8 cellular contexts compared by ENCODE assay signal in the genomic region with DNA sequence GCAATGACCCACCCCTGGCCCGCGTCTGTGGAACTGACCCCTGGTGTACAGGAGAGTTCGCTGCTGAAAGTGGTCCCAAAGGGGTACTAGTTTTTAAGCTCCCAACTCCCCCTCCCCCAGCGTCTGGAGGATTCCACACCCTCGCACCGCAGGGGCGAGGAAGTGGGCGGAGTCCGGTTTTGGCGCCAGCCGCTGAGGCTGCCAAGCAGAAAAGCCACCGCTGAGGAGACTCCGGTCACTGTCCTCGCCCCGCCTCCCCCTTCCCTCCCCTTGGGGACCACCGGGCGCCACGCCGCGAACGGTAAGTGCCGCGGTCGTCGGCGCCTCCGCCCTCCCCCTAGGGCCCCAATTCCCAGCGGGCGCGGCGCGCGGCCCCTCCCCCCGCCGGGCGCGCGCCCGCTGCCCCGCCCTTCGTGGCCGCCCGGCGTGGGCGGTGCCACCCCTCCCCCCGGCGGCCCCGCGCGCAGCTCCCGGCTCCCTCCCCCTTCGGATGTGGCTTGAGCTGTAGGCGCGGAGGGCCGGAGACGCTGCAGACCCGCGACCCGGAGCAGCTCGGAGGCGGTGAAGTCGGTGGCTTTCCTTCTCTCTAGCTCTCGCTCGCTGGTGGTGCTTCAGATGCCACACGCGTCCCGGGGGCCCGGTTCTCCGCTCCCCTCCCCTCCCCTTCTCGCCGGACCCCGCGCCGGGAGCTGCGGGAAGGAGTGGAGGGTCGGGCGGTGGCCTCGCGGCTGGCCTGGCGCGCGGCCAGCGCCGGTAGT. TPM values are rescaled to one million over a fixed set of nuclear protein-coding genes. Genes with fewer than 3 reads are reported as not detected.
DNase-seq lines count a peak whose midpoint lies in the region; ATAC-seq lines count a peak whose summit lies in the region.

A gene (plus strand): TSS at position 485 of the 758 bp plus-strand sequence. CDS start 1,254 bp downstream, outside the sequence.

- H3K36me3 ChIP-seq in CD8-positive, alpha-beta memory T cell (ENCODE audit: insufficient read depth, low read length): peaks cover 29% of the 10 kb centered on the region
- peaks cover 30% of the 10 kb centered on the region for H3K36me3 ChIP-seq in effector memory CD4-positive, alpha-beta T cell (ENCODE audit: control insufficient read depth, insufficient read depth, low read length)

- CTCF ChIA-PET in CD8-positive, alpha-beta memory T cell (lab: Charles Lee): interaction anchor here (0.7 to 2.0 kb wide), 5 partner anchors 9 to 110 kb away, joined by 3 to 6 read pairs (median 4); no protein-coding TSS in a partner anchor

- H3K4me1 ChIP-seq in CD8-positive, alpha-beta memory T cell (ENCODE audit: insufficient read depth, low read length): peaks cover 32% of the 10 kb centered on the region
- peaks cover 31% of the 10 kb centered on the region for H3K4me1 ChIP-seq in effector memory CD4-positive, alpha-beta T cell (ENCODE audit: control insufficient read depth, insufficient read depth, low read length, poor library complexity, severe bottlenecking)

- peak within 1 kb of the TSS; percentile 94 to 100 (median 99) for H3K4me3 Mint-ChIP-seq in CD8-positive, alpha-beta memory T cell

- H3K9me3 Mint-ChIP-seq in CD8-positive, alpha-beta memory T cell: peaks cover 0 to 5% (median 0%) of the 10 kb centered on the region in 5 donors

- peak within 1 kb of the TSS; percentile 94 for H3K4me3 ChIP-seq in CD8-positive, alpha-beta memory T cell (ENCODE audit: low read length)
- peak within 1 kb of the TSS; percentile 99 for H3K4me3 ChIP-seq in effector memory CD4-positive, alpha-beta T cell (ENCODE audit: insufficient read depth, low read depth, low read length, poor library complexity, severe bottlenecking)

- peak in 4 of 5 donors; percentile 86 to 94 (median 89) for DNase-seq in CD8-positive, alpha-beta memory T cell
- DNase-seq in HPDE6-E6E7 (ENCODE audit: extremely low spot score): peak; percentile 49
- peak; percentile 93 for DNase-seq in NK-92 treated with Interleukin-12 subunit alpha and Interleukin-12 subunit beta, amount 100 ng/mL, for 24 hours (lab: John Stamatoyannopoulos, UW)
- DNase-seq in activated CD8-positive, alpha-beta memory T cell treated with anti-CD3 and anti-CD28 coated beads for 24 hours: peak; percentile 96
- DNase-seq in effector memory CD4-positive, alpha-beta T cell: peak; percentile 80 to 84 (median 82)
- peak; percentile 88 for DNase-seq in medulla oblongata (ENCODE audit: extremely low spot score)
- peak; percentile 76 for DNase-seq in stimulated activated CD8-positive, alpha-beta memory T cell treated with anti-CD3 and anti-CD28 coated beads, Interleukin-12 subunit alpha, Interleukin-12 subunit beta, amount 100 ng/mL, for 1 hour (ENCODE audit: low read depth)

- peak within 1 kb of the TSS; percentile 93 for H3K27ac ChIP-seq in CD8-positive, alpha-beta memory T cell (ENCODE audit: low read depth, low read length)
- H3K27ac ChIP-seq in effector memory CD4-positive, alpha-beta T cell (ENCODE audit: insufficient read depth, low read length, poor library complexity, severe bottlenecking): peak within 1 kb of the TSS; percentile 99

- H3K9me3 ChIP-seq in CD8-positive, alpha-beta memory T cell (ENCODE audit: low read length): no peaks in the 10 kb centered on the region
- no peaks in the 10 kb centered on the region for H3K9me3 ChIP-seq in effector memory CD4-positive, alpha-beta T cell (ENCODE audit: control insufficient read depth, low read length)

- H3K27me3 ChIP-seq in CD8-positive, alpha-beta memory T cell (ENCODE audit: insufficient read depth, low read length, poor library complexity, severe bottlenecking): no peaks in the 10 kb centered on the region
- H3K27me3 ChIP-seq in effector memory CD4-positive, alpha-beta T cell (replicated peaks; ENCODE audit: control insufficient read depth, insufficient read depth, low read length, poor library complexity, severe bottlenecking): no peaks in the 10 kb centered on the region

- peaks cover 0 to 14% of the 10 kb centered on the region in 2 donors for H3K27me3 Mint-ChIP-seq in CD8-positive, alpha-beta memory T cell

- peak within 1 kb of the TSS; percentile 95 to 100 (median 98) for H3K27ac Mint-ChIP-seq in CD8-positive, alpha-beta memory T cell

- H3K4me1 Mint-ChIP-seq in CD8-positive, alpha-beta memory T cell: peaks cover 51 to 60% (median 52%) of the 10 kb centered on the region in 3 donors

- ATAC-seq in GM19468 (IDR thresholded peaks at IDR 0.05; ENCODE audit: extremely low read depth, unreplicated experiment): peak; percentile 30

- peaks cover 21 to 65% (median 24%) of the 10 kb centered on the region in 3 donors for H3K36me3 Mint-ChIP-seq in CD8-positive, alpha-beta memory T cell

- POLR2A ChIA-PET in CD8-positive, alpha-beta memory T cell (lab: Charles Lee): interaction anchor here (0.6 to 6.1 kb wide), 15 partner anchors 9 to 1539 kb away, joined by 3 to 55 read pairs (median 4); a partner anchor contains a TSS

RNA-seq across cellular contexts. Expression of the gene that starts here (rescaled TPM):
- 100 to 1,000 TPM; 293 to 296 TPM for total RNA-seq in CD8-positive, alpha-beta memory T cell
- polyA plus RNA-seq in CD8-positive, alpha-beta memory T cell: 107 TPM

Comparison
In these comparisons a context has a peak if more than half of its experiments do, and no peak if none do; other contexts are left out.
1. Peak in every context shown above with its lines: DNase-seq, ATAC-seq, H3K4me3 ChIP-seq and H3K27ac ChIP-seq.